In the genomic region with DNA sequence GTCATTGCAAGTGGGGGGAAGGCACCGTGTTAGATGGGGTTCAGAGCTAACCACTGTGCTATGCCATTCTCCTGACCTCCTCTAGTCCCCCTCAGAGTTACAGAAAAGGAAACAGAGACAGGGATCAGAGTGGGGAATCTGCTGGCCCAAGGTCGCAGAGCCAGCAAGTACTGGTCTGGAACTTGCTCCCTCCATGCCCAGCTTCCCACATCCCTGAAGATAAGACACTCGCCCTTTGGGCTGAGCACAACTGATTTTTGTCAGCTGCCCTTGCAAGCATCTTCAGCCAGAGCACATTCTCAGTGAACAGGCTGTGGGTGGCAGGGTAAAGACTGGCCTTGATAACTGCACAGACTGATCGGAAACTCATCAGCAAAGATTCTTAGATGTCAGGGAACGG, we compare ENCODE assay signal across 19 cellular contexts. TPM values are rescaled to one million over a fixed set of nuclear protein-coding genes. Genes with fewer than 3 reads are reported as not detected.
DNase-seq lines count a peak whose midpoint lies in the region; ATAC-seq, FAIRE-seq and TF ChIP-seq lines count a peak whose summit lies in the region.
"Had no signal": no experiment of that assay in that cellular context is flagged by ENCODE, and none has a peak within 500 bp of the region (broad histone marks: within the 10 kb centered on the region; RNA-seq: fewer than 3 reads in every experiment).

No MANE protein-coding gene starts in this region.

- H3K4me3 ChIP-seq in GM23248 (no peak overlapping the region), Panc1 (ENCODE audit: low read depth in 2 of 2, low read length in 2 of 2) (no peak overlapping the region), small intestine (ENCODE audit: low read depth in 1 of 2, low read length in 2 of 2) (no peak overlapping the region)

- H3K36me3 Mint-ChIP-seq in immature natural killer cell = no peaks in the 10 kb centered on the region

- no peak for DNase-seq in GM23248
- DNase-seq in Panc1 (ENCODE audit: low read depth, low spot score) = no peak
- no peak for DNase-seq in immature natural killer cell
- DNase-seq in small intestine = peak; percentile 41
- DNase-seq in NCI-H2171 (lab: John Stamatoyannopoulos, UW) = no peak
- DNase-seq in NCI-H69 (lab: John Stamatoyannopoulos, UW) = no peak
- no peak for DNase-seq in RKO (ENCODE audit: low spot score)
- DNase-seq: activated CD4-positive, CD25-positive, alpha-beta regulatory T cell; DMS79; NCI-H226; nucleus accumbens; stimulated activated CD4-positive, alpha-beta T cell treated with anti-CD3 and anti-CD28 coated beads, Interleukin-4, amount 100 ng/mL, for 24 hours; stimulated activated CD8-positive, alpha-beta memory T cell treated with anti-CD3 and anti-CD28 coated beads, Interleukin-4, amount 100 ng/mL, for 48 hours; T-helper 1 cell; tibial artery had no signal

- H3K9me2 ChIP-seq in GM23248 (ENCODE audit: insufficient read depth) = no peaks in the 10 kb centered on the region

- CTCF ChIA-PET in Panc1 (lab: Charles Lee) = interaction anchor here (0.8 kb wide), 1 partner anchor 187 kb away, joined by 7 read pairs; no protein-coding TSS in a partner anchor

- H3K9me3 Mint-ChIP-seq in immature natural killer cell = peaks cover 0 to 1% (median 0%) of the 10 kb centered on the region in 6 donors
- H3K9me3 Mint-ChIP-seq: central memory CD8-positive, alpha-beta T cell had no signal

- H3K36me3 ChIP-seq in GM23248 (ENCODE audit: low read depth) (no peaks in the 10 kb centered on the region), Panc1 (ENCODE audit: control insufficient read depth, insufficient read depth, low read length) (no peaks in the 10 kb centered on the region), small intestine (ENCODE audit: control insufficient read depth in 2 of 2, insufficient read depth in 2 of 2, low read length in 2 of 2) (no peaks in the 10 kb centered on the region)
- H3K36me3 ChIP-seq: BLaER1, HAP-1 had no signal

- TF ChIP-seq CTCF in Panc1 (IDR thresholded peaks at IDR 0.05) = no peak

- POLR2A ChIA-PET in Panc1 (lab: Charles Lee) = interaction anchor here (0.7 kb wide), 1 partner anchor 41 kb away, joined by 7 read pairs; no protein-coding TSS in a partner anchor

- no peaks in the 10 kb centered on the region for H4K20me1 ChIP-seq in GM23248 (ENCODE audit: insufficient read depth)

- H3K27ac ChIP-seq in GM23248 (no peak overlapping the region), Panc1 (ENCODE audit: low read length) (peak overlapping the region; percentile 81; the same call in 1 of the 2 replicates), small intestine (ENCODE audit: low read depth in 1 of 2, low read length in 1 of 2) (peak overlapping the region in 1 of 2 donors; percentile 42)
- H3K27ac ChIP-seq: BLaER1 had no signal

- no peaks in the 10 kb centered on the region for H3F3A ChIP-seq in GM23248 (ENCODE audit: insufficient read depth)

- no TSS peak for BruUV-seq in Panc1 (replicated peaks; lab: Mats Ljungman, UMichigan)

- peaks cover 10 to 12% of the 10 kb centered on the region in 2 donors for H3K4me1 Mint-ChIP-seq in immature natural killer cell

- H3K27ac Mint-ChIP-seq in immature natural killer cell = no peak overlapping the region

- no peak for FAIRE-seq in small intestine (lab: Jason Lieb, UNC)
- FAIRE-seq: keratinocyte had no signal

- H3K4me3 Mint-ChIP-seq in immature natural killer cell = peak overlapping the region in 4 of 5 donors; percentile 84 to 100 (median 94)

- 47% methylated on average over 5 of the region's 5 CpGs for WGBS in GM23248 (ENCODE audit: low coverage in 1 of 2, low lambda C conversion rate in 2 of 2, missing lambda C conversion rate in 2 of 2), 2 experiments
- WGBS in small intestine, 3 donors = 26 to 52% (median 38%) methylated on average over 5 of the region's 5 CpGs

- H3K27me3 ChIP-seq in GM23248 (replicated peaks; ENCODE audit: insufficient read depth) = 0 out of 2 replicates have a peak, but pooled peaks cover 10% of the 10 kb centered on the region
- H3K27me3 ChIP-seq in Panc1 (ENCODE audit: control insufficient read depth, insufficient read depth, low read length) = no peaks in the 10 kb centered on the region
- H3K27me3 ChIP-seq in small intestine (ENCODE audit: control insufficient read depth in 2 of 2, insufficient read depth in 2 of 2, low read length in 2 of 2) = no peaks in the 10 kb centered on the region
- H3K27me3 ChIP-seq: tibial artery had no signal

- in situ Hi-C loops in GM23248 (cut with MboI) (no loop called here), Panc1 (cut with HindIII; ENCODE audit: low pct_unique_long_range_greater_than_20kb, low sequenced_read_pairs) (no loop called here)

- no peak for ATAC-seq in Panc1

- no peaks in the 10 kb centered on the region for H3K4me1 ChIP-seq in GM23248 (ENCODE audit: insufficient read depth)
- H3K4me1 ChIP-seq in Panc1 (ENCODE audit: control insufficient read depth, insufficient read depth, low read length) = peaks cover 22% of the 10 kb centered on the region
- peaks cover 0 to 2% of the 10 kb centered on the region in 2 donors for H3K4me1 ChIP-seq in small intestine (ENCODE audit: control insufficient read depth in 2 of 2, insufficient read depth in 1 of 2, low read depth in 1 of 2, low read length in 1 of 2)
- H3K4me1 ChIP-seq: HAP-1 had no signal

- H3K79me2 ChIP-seq in GM23248 (ENCODE audit: insufficient read depth) = no peaks in the 10 kb centered on the region

- no peaks in the 10 kb centered on the region for H3K9me3 ChIP-seq in GM23248 (ENCODE audit: low read depth)
- no peaks in the 10 kb centered on the region for H3K9me3 ChIP-seq in Panc1 (ENCODE audit: control insufficient read depth, insufficient read depth, low read depth, low read length)
- H3K9me3 ChIP-seq in small intestine (ENCODE audit: control insufficient read depth, low read depth) = no peaks in the 10 kb centered on the region
- H3K9me3 ChIP-seq: BLaER1, HAP-1, tibial artery had no signal

- no peak overlapping the region for H3K4me2 ChIP-seq in GM23248 (ENCODE audit: unreplicated experiment)

- H3K27me3 Mint-ChIP-seq in immature natural killer cell (ENCODE audit: low read depth in 3 of 3) = peaks cover 0 to 4% (median 2%) of the 10 kb centered on the region in 3 donors

- intact Hi-C loops in Panc1 (cut with micrococcal nuclease; ENCODE audit: unreplicated experiment) = no loop called here

- H2AFZ ChIP-seq in GM23248 = 0 out of 2 replicates have a peak overlapping the region, but pooled peaks have one; percentile 61

- H3K9ac ChIP-seq in GM23248 = no peak overlapping the region
- H3K9ac ChIP-seq: BLaER1 had no signal

RNA-seq across cellular contexts. Expression of gene SORBS1, which starts 1.2 kb away (rescaled TPM):
- total RNA-seq in GM23248 (2014; rRNA removed; shearing (Covaris generic)) = 0.13 and 1.2 TPM in 2 replicates
- polyA plus RNA-seq in GM23248 (2016; fragmentation: Nextera tagmentation; extraction: Ambion mirVana) = 0.65 and 1.3 TPM in 2 replicates
- total RNA-seq in Panc1 (2021; ENCODE audit: unreplicated experiment) = 29.4 TPM
- 18.4 TPM for polyA plus RNA-seq in Panc1 (2012; ENCODE audit: insufficient read length)
- polyA plus RNA-seq in immature natural killer cell = 1 to 10 TPM in 1 of 3 donors, under 1 TPM in 2; 0.33 to 1.8 (median 0.82) TPM
- 10 to 100 TPM in 1 of 3 donors, 1 to 10 TPM in 2; 4.9 to 32.9 (median 7.3) TPM for polyA plus RNA-seq in small intestine
